ENCODE assay signal across 9 cellular contexts in the genomic region with DNA sequence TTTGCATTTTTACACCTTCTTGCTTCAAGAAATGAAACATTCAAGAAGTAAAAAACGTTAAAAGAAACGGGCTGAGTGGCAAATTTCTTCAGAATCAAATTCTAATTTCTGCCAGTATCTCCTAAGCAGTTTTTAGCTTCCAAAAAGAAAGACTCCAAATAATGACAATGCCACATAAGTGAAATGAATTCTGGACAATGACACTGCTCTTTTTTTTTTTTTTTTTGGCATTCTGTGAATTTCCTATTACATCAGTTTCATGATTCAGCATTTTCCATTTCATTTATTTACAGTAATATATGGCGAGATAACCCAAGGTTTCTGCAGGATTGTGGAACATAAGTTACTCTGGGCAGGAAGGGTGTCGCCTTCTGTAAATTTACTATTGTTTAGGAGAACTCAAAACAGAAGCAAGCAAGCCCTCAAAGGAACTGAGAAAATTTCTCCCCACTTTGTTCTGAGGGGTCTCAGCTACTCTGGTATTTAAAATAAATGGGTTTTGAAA. TPM values are rescaled to one million over a fixed set of nuclear protein-coding genes. Genes with fewer than 3 reads are reported as not detected.
DNase-seq lines count a peak whose midpoint lies in the region; ATAC-seq, FAIRE-seq and TF ChIP-seq lines count a peak whose summit lies in the region.
"Had no signal": no experiment of that assay in that cellular context is flagged by ENCODE, and none has a peak within 500 bp of the region (broad histone marks: within the 10 kb centered on the region; RNA-seq: fewer than 3 reads in every experiment).

No MANE protein-coding gene starts in this region.

- no peaks in the 10 kb centered on the region for H3K36me3 ChIP-seq in psoas muscle (ENCODE audit: insufficient read depth in 1 of 2, low read depth in 1 of 2)

- H3K27ac ChIP-seq in psoas muscle: peak overlapping the region; percentile 41

- WGBS in psoas muscle, 3 donors: 69 to 75% (median 73%) methylated on average over 4 of the region's 4 CpGs

- ATAC-seq in psoas muscle: no peak
- no peak for ATAC-seq in GM18517 (IDR thresholded peaks at IDR 0.05; ENCODE audit: unreplicated experiment)

- H3K27me3 ChIP-seq in psoas muscle (ENCODE audit: insufficient read depth in 3 of 3, low read length in 2 of 3): peaks cover 0 to 25% (median 0%) of the 10 kb centered on the region in 3 donors

- DNase-seq in GM12891 (ENCODE audit: insufficient read length, low spot score) (no peak), RKO (ENCODE audit: low spot score) (peak; percentile 57), epithelial cell of esophagus (ENCODE audit: low read depth) (no peak), psoas muscle (no peak), iPS-NIHi7 (ENCODE audit: extremely low spot score) (no peak), RCC 7860 (ENCODE audit: low spot score) (no peak)
- no peak for DNase-seq in activated CD8-positive, alpha-beta memory T cell treated with anti-CD3 and anti-CD28 coated beads for 24 hours

- H3K9me3 ChIP-seq in psoas muscle: no peaks in the 10 kb centered on the region

- intact Hi-C loops in psoas muscle (cut with DNase I): no loop called here

- FAIRE-seq in GM12891 (lab: Jason Lieb, UNC) (no peak), RCC 7860 (lab: Jason Lieb, UNC) (no peak)
- FAIRE-seq: islet of Langerhans had no signal

- TF ChIP-seq CTCF in epithelial cell of esophagus (IDR thresholded peaks at IDR 0.05; ENCODE audit: insufficient read depth, low read depth, low read length, missing control alignments) (no peak), psoas muscle (IDR thresholded peaks at IDR 0.05) (no peak)

- peaks cover 13% of the 10 kb centered on the region for H3K4me1 ChIP-seq in psoas muscle

- H3K4me3 ChIP-seq in epithelial cell of esophagus (ENCODE audit: low read length) (peak overlapping the region; percentile 63), psoas muscle (peak overlapping the region; percentile 77)

- no peak for TF ChIP-seq POLR2A in GM12891 (IDR thresholded peaks at IDR 0.05; ENCODE audit: low read depth, low read length)

TF ChIP-seq in GM12891, 5 proteins besides CTCF, POLR2A, EP300 and RAD21:
- TF ChIP-seq SPI1 (IDR thresholded peaks at IDR 0.05; ENCODE audit: low read depth, low read length) (0 out of 2 replicates have a peak, but pooled peaks have one; percentile 3), POLR2AphosphoS5 (IDR thresholded peaks at IDR 0.05; ENCODE audit: low read depth, low read length) (no peak)

RNA-seq across cellular contexts. Expression of gene SEL1L3, which starts 1.3 kb away (rescaled TPM):
- polyA plus RNA-seq in GM12891 (2012; ENCODE audit: low read depth, missing spikeins): 42.4 TPM
- total RNA-seq in psoas muscle: 1 to 10 TPM; 1.4 to 4.3 (median 3.0) TPM
- polyA plus RNA-seq in psoas muscle: 1 to 10 TPM; 1.0 to 1.6 (median 1.3) TPM

RNA-seq across cellular contexts. Expression of gene SMIM20, which starts 52.5 kb away (rescaled TPM):
- 31.2 TPM for polyA plus RNA-seq in GM12891 (2012; ENCODE audit: low read depth, missing spikeins)
- total RNA-seq in psoas muscle: 10 to 100 TPM; 30.9 to 47.6 (median 38.8) TPM
- polyA plus RNA-seq in psoas muscle: 100 to 1,000 TPM in 1 of 3 donors, 10 to 100 TPM in 2; 51.6 to 100 (median 59.0) TPM
